1 cellular context compared by ENCODE assay signal in the genomic region with DNA sequence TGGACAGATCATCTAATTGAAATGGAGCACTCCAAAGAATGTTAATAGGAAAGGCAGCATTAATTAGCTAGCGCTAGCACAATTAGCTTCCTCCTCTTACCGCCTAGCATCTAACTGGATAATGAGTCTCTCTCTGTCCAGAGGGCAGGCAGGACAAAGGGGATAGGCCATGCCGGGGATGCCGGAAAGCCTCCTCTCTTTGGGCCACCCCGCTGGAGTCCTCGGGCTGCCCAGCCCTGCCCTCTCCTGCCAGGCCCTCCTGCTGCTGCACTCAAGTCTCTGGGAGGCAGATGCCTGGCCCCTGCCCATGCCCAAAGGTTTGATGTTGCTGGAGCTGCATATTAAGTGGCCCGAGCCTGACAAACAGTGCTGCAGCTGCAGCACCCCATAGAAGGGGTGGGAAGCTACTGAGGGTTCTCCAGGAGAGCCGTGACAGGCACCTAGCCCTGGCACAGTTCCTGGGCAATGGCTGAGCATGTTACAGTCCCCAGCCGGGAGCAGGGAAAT.
TF ChIP-seq lines count a peak whose summit lies in the region.

No MANE protein-coding gene starts in this region.

TF ChIP-seq in SK-N-SH, 30 proteins besides CTCF, POLR2A, EP300 and RAD21 (continued from another document):
- TF ChIP-seq, protein P1, sequence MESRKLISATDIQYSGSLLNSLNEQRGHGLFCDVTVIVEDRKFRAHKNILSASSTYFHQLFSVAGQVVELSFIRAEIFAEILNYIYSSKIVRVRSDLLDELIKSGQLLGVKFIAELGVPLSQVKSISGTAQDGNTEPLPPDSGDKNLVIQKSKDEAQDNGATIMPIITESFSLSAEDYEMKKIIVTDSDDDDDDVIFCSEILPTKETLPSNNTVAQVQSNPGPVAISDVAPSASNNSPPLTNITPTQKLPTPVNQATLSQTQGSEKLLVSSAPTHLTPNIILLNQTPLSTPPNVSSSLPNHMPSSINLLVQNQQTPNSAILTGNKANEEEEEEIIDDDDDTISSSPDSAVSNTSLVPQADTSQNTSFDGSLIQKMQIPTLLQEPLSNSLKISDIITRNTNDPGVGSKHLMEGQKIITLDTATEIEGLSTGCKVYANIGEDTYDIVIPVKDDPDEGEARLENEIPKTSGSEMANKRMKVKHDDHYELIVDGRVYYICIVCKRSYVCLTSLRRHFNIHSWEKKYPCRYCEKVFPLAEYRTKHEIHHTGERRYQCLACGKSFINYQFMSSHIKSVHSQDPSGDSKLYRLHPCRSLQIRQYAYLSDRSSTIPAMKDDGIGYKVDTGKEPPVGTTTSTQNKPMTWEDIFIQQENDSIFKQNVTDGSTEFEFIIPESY (IDR thresholded peaks at IDR 0.05; ENCODE audit: borderline replicate concordance, low read depth): no peak
- TF ChIP-seq RCOR1 (IDR thresholded peaks at IDR 0.05; ENCODE audit: low read length): no peak
- TF ChIP-seq FOXM1 (IDR thresholded peaks at IDR 0.05; ENCODE audit: low read depth): no peak
- TF ChIP-seq, protein P2, sequence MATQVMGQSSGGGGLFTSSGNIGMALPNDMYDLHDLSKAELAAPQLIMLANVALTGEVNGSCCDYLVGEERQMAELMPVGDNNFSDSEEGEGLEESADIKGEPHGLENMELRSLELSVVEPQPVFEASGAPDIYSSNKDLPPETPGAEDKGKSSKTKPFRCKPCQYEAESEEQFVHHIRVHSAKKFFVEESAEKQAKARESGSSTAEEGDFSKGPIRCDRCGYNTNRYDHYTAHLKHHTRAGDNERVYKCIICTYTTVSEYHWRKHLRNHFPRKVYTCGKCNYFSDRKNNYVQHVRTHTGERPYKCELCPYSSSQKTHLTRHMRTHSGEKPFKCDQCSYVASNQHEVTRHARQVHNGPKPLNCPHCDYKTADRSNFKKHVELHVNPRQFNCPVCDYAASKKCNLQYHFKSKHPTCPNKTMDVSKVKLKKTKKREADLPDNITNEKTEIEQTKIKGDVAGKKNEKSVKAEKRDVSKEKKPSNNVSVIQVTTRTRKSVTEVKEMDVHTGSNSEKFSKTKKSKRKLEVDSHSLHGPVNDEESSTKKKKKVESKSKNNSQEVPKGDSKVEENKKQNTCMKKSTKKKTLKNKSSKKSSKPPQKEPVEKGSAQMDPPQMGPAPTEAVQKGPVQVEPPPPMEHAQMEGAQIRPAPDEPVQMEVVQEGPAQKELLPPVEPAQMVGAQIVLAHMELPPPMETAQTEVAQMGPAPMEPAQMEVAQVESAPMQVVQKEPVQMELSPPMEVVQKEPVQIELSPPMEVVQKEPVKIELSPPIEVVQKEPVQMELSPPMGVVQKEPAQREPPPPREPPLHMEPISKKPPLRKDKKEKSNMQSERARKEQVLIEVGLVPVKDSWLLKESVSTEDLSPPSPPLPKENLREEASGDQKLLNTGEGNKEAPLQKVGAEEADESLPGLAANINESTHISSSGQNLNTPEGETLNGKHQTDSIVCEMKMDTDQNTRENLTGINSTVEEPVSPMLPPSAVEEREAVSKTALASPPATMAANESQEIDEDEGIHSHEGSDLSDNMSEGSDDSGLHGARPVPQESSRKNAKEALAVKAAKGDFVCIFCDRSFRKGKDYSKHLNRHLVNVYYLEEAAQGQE (IDR thresholded peaks at IDR 0.05; ENCODE audit: low read depth, low read length): no peak
- TF ChIP-seq CHD2 (IDR thresholded peaks at IDR 0.05; ENCODE audit: low read length, partially characterized antibody): no peak
- no peak for TF ChIP-seq GATA2 (CRISPR knock-in tag; IDR thresholded peaks at IDR 0.05)
- TF ChIP-seq FOSL2 (IDR thresholded peaks at IDR 0.05; ENCODE audit: borderline replicate concordance, low read depth): no peak
- TF ChIP-seq EZH2phosphoT487 (IDR thresholded peaks at IDR 0.05; ENCODE audit: borderline replicate concordance, low read depth): no peak
- no peak for TF ChIP-seq TEAD4 (IDR thresholded peaks at IDR 0.05; ENCODE audit: borderline replicate concordance, insufficient read depth)
- TF ChIP-seq MEF2A (IDR thresholded peaks at IDR 0.05; ENCODE audit: borderline replicate concordance, low read depth): no peak
- no peak for TF ChIP-seq JUND (IDR thresholded peaks at IDR 0.05)
- TF ChIP-seq, protein P3, sequence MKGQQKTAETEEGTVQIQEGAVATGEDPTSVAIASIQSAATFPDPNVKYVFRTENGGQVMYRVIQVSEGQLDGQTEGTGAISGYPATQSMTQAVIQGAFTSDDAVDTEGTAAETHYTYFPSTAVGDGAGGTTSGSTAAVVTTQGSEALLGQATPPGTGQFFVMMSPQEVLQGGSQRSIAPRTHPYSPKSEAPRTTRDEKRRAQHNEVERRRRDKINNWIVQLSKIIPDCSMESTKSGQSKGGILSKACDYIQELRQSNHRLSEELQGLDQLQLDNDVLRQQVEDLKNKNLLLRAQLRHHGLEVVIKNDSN (IDR thresholded peaks at IDR 0.05; ENCODE audit: borderline replicate concordance, low read depth): no peak
- no peak for TF ChIP-seq RFX5 (IDR thresholded peaks at IDR 0.05; ENCODE audit: low read length)
- TF ChIP-seq SIN3A (IDR thresholded peaks at IDR 0.05; ENCODE audit: borderline replicate concordance, low read depth, low read length): no peak
